Comparison of ENCODE assay signal across 1 cellular context in genomic region chr19:39145180-39145953, GRCh38.
TF ChIP-seq lines count a peak whose summit lies in the region.

No MANE protein-coding gene starts in this region.

TF ChIP-seq in H1, 55 proteins besides CTCF, POLR2A, EP300 and RAD21:
- TF ChIP-seq GABPA (IDR thresholded peaks at IDR 0.05; ENCODE audit: borderline replicate concordance, insufficient read depth, low read length) (no peak), RBBP5 (IDR thresholded peaks at IDR 0.05; ENCODE audit: borderline replicate concordance, low read depth, low read length) (no peak), SP1 (IDR thresholded peaks at IDR 0.05; ENCODE audit: low read depth, low read length) (no peak), ZNF274 (IDR thresholded peaks at IDR 0.05; ENCODE audit: borderline replicate concordance, extremely low read depth, low read length) (no peak), TBP (IDR thresholded peaks at IDR 0.05; ENCODE audit: low read depth, low read length) (no peak), CBX8 (IDR thresholded peaks at IDR 0.05; ENCODE audit: borderline replicate concordance, low read depth, low read length) (no peak), RNF2 (IDR thresholded peaks at IDR 0.05; ENCODE audit: borderline replicate concordance, low read depth, low read length, missing control alignments, poor library complexity, severe bottlenecking) (no peak), JUND (IDR thresholded peaks at IDR 0.05; ENCODE audit: low read length) (no peak), TAF7 (optimal IDR thresholded peaks at IDR 0.05; ENCODE audit: borderline replicate concordance, low read depth, low read length) (no peak), KDM4A (IDR thresholded peaks at IDR 0.05; ENCODE audit: low read depth, low read length, severe bottlenecking) (no peak), JUN (IDR thresholded peaks at IDR 0.05; ENCODE audit: low read depth, low read length) (no peak), KDM1A (IDR thresholded peaks at IDR 0.05; ENCODE audit: borderline replicate concordance, low read length) (no peak), YY1 (IDR thresholded peaks at IDR 0.05; ENCODE audit: low read depth, low read length) (no peak), SIRT6 (IDR thresholded peaks at IDR 0.05; ENCODE audit: low read length) (no peak), BRCA1 (IDR thresholded peaks at IDR 0.05; ENCODE audit: low read depth, low read length) (no peak), ATF3 (IDR thresholded peaks at IDR 0.05; ENCODE audit: insufficient read depth, low read depth, low read length) (no peak), SRF (IDR thresholded peaks at IDR 0.05; ENCODE audit: low read depth, low read length) (no peak), CHD2 (IDR thresholded peaks at IDR 0.05; ENCODE audit: low read length) (no peak), USF2 (IDR thresholded peaks at IDR 0.05; ENCODE audit: low read length) (no peak), HDAC6 (IDR thresholded peaks at IDR 0.05; ENCODE audit: low read depth, low read length) (no peak)
TF ChIP-seq in H1: peak in this region for 0.
